ENCODE assay signal across 7 cellular contexts in genomic region chr6:25280617-25280990, GRCh38. TPM values are rescaled to one million over a fixed set of nuclear protein-coding genes. Genes with fewer than 3 reads are reported as not detected.
DNase-seq lines count a peak whose midpoint lies in the region; ATAC-seq, FAIRE-seq and TF ChIP-seq lines count a peak whose summit lies in the region.

No MANE protein-coding gene starts in this region.

- H3K27me3 Mint-ChIP-seq in H9 (ENCODE audit: low read depth), result no peaks in the 10 kb centered on the region; the same call in 1 of the 2 replicates
- H3K27me3 Mint-ChIP-seq in T-helper 17 cell, result peaks cover 6% of the 10 kb centered on the region

- H3K56ac ChIP-seq in H9 (ENCODE audit: insufficient read length, low read depth, low read length), result no peak overlapping the region

- no peak for DNase-seq in H9
- no peak for DNase-seq in T-helper 17 cell
- DNase-seq in hepatocyte (ENCODE audit: low spot score), result peak; percentile 31
- peak; percentile 81 for DNase-seq in small intestine
- DNase-seq in AG08395 (ENCODE audit: low spot score), result no peak
- no peak for DNase-seq in activated gamma-delta T cell (lab: John Stamatoyannopoulos, UW)

- H3K27ac Mint-ChIP-seq in H9 (peak overlapping the region; percentile 80 to 96 (median 92); a peak in 6 of 7 replicates), T-helper 17 cell (peak overlapping the region; percentile 60)

- TF ChIP-seq CTCF in H9 (conservative IDR thresholded peaks at IDR 0.05), result no peak
- no peak for TF ChIP-seq CTCF in hepatocyte (IDR thresholded peaks at IDR 0.05; ENCODE audit: poor library complexity)

- no peaks in the 10 kb centered on the region for H3K9me2 ChIP-seq in hepatocyte (replicated peaks; ENCODE audit: insufficient read depth)

- H2BK120ac ChIP-seq in H9 (ENCODE audit: low read depth, low read length, poor library complexity, severe bottlenecking), result no peak overlapping the region

- H3K27me3 ChIP-seq in H9 (ENCODE audit: insufficient read depth, low read length), result no peaks in the 10 kb centered on the region
- H3K27me3 ChIP-seq in hepatocyte, result no peaks in the 10 kb centered on the region
- no peaks in the 10 kb centered on the region for H3K27me3 ChIP-seq in small intestine (ENCODE audit: control insufficient read depth in 2 of 2, insufficient read depth in 2 of 2, low read length in 2 of 2)

- no peak overlapping the region for H4K8ac ChIP-seq in H9 (replicated peaks; ENCODE audit: insufficient read length, low read depth, low read length)

- H3K4me3 Mint-ChIP-seq in H9, result peak overlapping the region; percentile 93 to 96
- H3K4me3 Mint-ChIP-seq in T-helper 17 cell, result peak overlapping the region; percentile 95

- H3K23me2 ChIP-seq in H9 (ENCODE audit: insufficient read length, low read depth, low read length, poor library complexity, severe bottlenecking), result peaks cover 17% of the 10 kb centered on the region

- no peak overlapping the region for H2AK5ac ChIP-seq in H9 (ENCODE audit: insufficient read length, low read length)

- H3K4me2 ChIP-seq in H9 (ENCODE audit: insufficient read depth, insufficient read length, low read length) (peak overlapping the region; percentile 73), hepatocyte (peak overlapping the region; percentile 91)

- ATAC-seq in T-helper 17 cell (peak; percentile 27), GM21786 (IDR thresholded peaks at IDR 0.05; ENCODE audit: unreplicated experiment) (no peak)

- no peak overlapping the region for H2BK20ac ChIP-seq in H9 (ENCODE audit: low read depth, low read length, poor library complexity, severe bottlenecking)

- H3K4me3 ChIP-seq in hepatocyte (peak overlapping the region; percentile 74), small intestine (ENCODE audit: low read depth in 1 of 2, low read length in 2 of 2) (peak overlapping the region; percentile 69 to 86)

- H3K36me3 ChIP-seq in hepatocyte (replicated peaks; ENCODE audit: insufficient read depth, low read depth), result no peaks in the 10 kb centered on the region
- no peaks in the 10 kb centered on the region for H3K36me3 ChIP-seq in small intestine (ENCODE audit: control insufficient read depth in 2 of 2, insufficient read depth in 2 of 2, low read length in 2 of 2)

- H3K14ac ChIP-seq in H9 (ENCODE audit: insufficient read depth, low read length), result no peak overlapping the region

- H4K5ac ChIP-seq in H9 (ENCODE audit: insufficient read length, low read depth, low read length), result no peak overlapping the region

- no peak overlapping the region for H2BK12ac ChIP-seq in H9 (ENCODE audit: insufficient read length, low read depth, low read length)

- H3K79me1 ChIP-seq in H9 (ENCODE audit: insufficient read depth, low read depth, low read length, poor library complexity, severe bottlenecking), result no peaks in the 10 kb centered on the region

- H3K9ac ChIP-seq in H9 (ENCODE audit: extremely low read depth, insufficient read length, low read length), result no peak overlapping the region

- no peak overlapping the region for H3K23ac ChIP-seq in H9 (ENCODE audit: insufficient read length, low read depth, low read length)

- no peak overlapping the region for H2BK5ac ChIP-seq in H9 (ENCODE audit: insufficient read length, low read length)

- no peak overlapping the region for H3K4ac ChIP-seq in H9 (ENCODE audit: low read depth, low read length)

- FAIRE-seq in small intestine (lab: Jason Lieb, UNC), result no peak

- H2BK15ac ChIP-seq in H9 (ENCODE audit: low read depth, low read length), result no peak overlapping the region

- H3K79me2 ChIP-seq in H9 (ENCODE audit: insufficient read depth, low read length) (peaks cover 3% of the 10 kb centered on the region; the same call in 1 of the 2 replicates), hepatocyte (peaks cover 52% of the 10 kb centered on the region)

- no peak overlapping the region for H3K18ac ChIP-seq in H9 (ENCODE audit: insufficient read length, low read depth, low read length)

- H4K91ac ChIP-seq in H9 (ENCODE audit: insufficient read length, low read depth, low read length), result no peak overlapping the region

- no peaks in the 10 kb centered on the region for H4K20me1 ChIP-seq in H9 (ENCODE audit: control insufficient read depth, insufficient read depth, insufficient read length)
- no peaks in the 10 kb centered on the region for H4K20me1 ChIP-seq in hepatocyte (ENCODE audit: insufficient read depth, poor library complexity, severe bottlenecking)

- H3K4me1 ChIP-seq in H9 (ENCODE audit: insufficient read depth, low read length) (0 out of 2 replicates have a peak, but pooled peaks cover 2% of the 10 kb centered on the region), hepatocyte (ENCODE audit: insufficient read depth) (peaks cover 22% of the 10 kb centered on the region), small intestine (ENCODE audit: control insufficient read depth in 2 of 2, insufficient read depth in 1 of 2, low read depth in 1 of 2, low read length in 1 of 2) (no peaks in the 10 kb centered on the region)

- H3K9me3 Mint-ChIP-seq in H9, result no peaks in the 10 kb centered on the region

- H3K4me1 Mint-ChIP-seq in H9 (peaks cover 26 to 30% of the 10 kb centered on the region in 2 experiments), T-helper 17 cell (peaks cover 30% of the 10 kb centered on the region)

- H3K27ac ChIP-seq in H9 (ENCODE audit: insufficient read length, low read depth, low read length), result no peak overlapping the region
- H3K27ac ChIP-seq in hepatocyte, result peak overlapping the region; percentile 96
- H3K27ac ChIP-seq in small intestine (ENCODE audit: low read depth in 1 of 2, low read length in 1 of 2), result peak overlapping the region in 1 of 2 donors; percentile 60

- H3K9me3 ChIP-seq in H9 (ENCODE audit: control insufficient read depth, low read depth, low read length) (no peaks in the 10 kb centered on the region), T-helper 17 cell (ENCODE audit: control insufficient read depth, low read length, poor library complexity, severe bottlenecking) (no peaks in the 10 kb centered on the region), hepatocyte (ENCODE audit: low read depth) (no peaks in the 10 kb centered on the region), small intestine (ENCODE audit: control insufficient read depth, low read depth) (no peaks in the 10 kb centered on the region)

- H3K36me3 Mint-ChIP-seq in H9 (ENCODE audit: insufficient read depth in 1 of 3, low read depth in 3 of 3), result peaks cover 0 to 7% (median 6%) of the 10 kb centered on the region in 3 experiments
- H3K36me3 Mint-ChIP-seq in T-helper 17 cell (ENCODE audit: low read depth), result no peaks in the 10 kb centered on the region

- H2AFZ ChIP-seq in H9 (ENCODE audit: low read length), result no peak overlapping the region
- H2AFZ ChIP-seq in hepatocyte, result no peak overlapping the region

- no CpG with 5 or more reads among the region's 6 CpGs for WGBS in H9 (ENCODE audit: extremely low coverage, insufficient read length, low lambda C conversion rate)
- 5% methylated on average over 6 of the region's 6 CpGs for WGBS in hepatocyte (ENCODE audit: low lambda C conversion rate, missing lambda C conversion rate)
- 4 to 18% (median 17%) methylated on average over 6 of the region's 6 CpGs for WGBS in small intestine, 3 donors

- H3T11ph ChIP-seq in H9 (ENCODE audit: low read length), result no peak overlapping the region

RNA-seq across cellular contexts. Expression of gene CARMIL1, which starts 1.4 kb away (rescaled TPM):
- total RNA-seq in H9 (2021), result 23.6 and 24.0 TPM in 2 replicates
- 1 to 10 TPM; 3.5 to 4.8 TPM for total RNA-seq in T-helper 17 cell
- 37.3 and 40.6 TPM in 2 replicates for total RNA-seq in hepatocyte
- 15.5 and 19.5 TPM in 2 replicates for polyA plus RNA-seq in hepatocyte
- 10 to 100 TPM; 35.3 to 74.5 (median 50.5) TPM for polyA plus RNA-seq in small intestine

Comparison
In these comparisons a context has a peak if more than half of its experiments do, and no peak if none do; other contexts are left out.
1. DNase-seq: peak in hepatocyte (single experiment) and small intestine (single experiment); none in H9 (single experiment), T-helper 17 cell (0 of 3), AG08395 (single experiment) and activated gamma-delta T cell (single experiment).